Comparison of ENCODE assay signal across 8 cellular contexts in the genomic region with DNA sequence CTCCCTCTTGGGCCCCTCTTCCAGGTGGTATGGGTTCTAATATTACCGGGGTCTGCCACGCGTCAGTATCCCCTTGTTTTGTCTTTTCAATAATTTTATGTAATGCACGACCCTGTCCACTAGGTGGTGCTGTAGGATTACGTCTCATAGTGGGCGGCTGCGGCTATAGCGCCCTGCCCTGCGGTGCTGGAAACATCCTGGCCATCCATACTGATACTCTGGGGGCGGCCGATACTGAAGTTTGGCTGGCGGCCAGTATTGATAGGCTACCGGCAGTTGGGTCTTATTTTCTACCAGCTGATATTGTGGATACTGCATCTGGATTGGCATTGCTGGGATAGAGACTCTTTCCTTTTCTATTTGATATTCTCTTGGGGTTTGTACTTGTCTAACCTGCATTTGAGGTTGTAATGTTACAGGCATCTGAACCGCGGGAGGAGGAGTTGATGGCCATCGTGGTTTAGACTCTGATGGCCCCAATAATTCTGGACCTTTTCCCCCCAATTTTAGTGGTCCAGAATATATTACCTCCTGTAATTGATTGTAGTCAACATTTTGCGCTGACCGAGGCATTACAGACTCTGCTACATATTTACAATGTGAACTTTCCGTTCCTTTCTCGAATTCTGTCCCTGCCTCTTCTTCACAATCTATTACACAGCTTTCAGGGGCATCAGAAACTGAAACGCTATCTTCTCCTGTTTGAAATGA. TPM values are rescaled to one million over a fixed set of nuclear protein-coding genes. Genes with fewer than 3 reads are reported as not detected.
DNase-seq lines count a peak whose midpoint lies in the region; ATAC-seq and TF ChIP-seq lines count a peak whose summit lies in the region.

No MANE protein-coding gene starts in this region.

- no peaks in the 10 kb centered on the region for H3K79me2 ChIP-seq in KMS-11 (ENCODE audit: insufficient read depth, low read depth)

- H3K4me1 ChIP-seq in KMS-11 (ENCODE audit: low read depth, poor library complexity, severe bottlenecking): peaks cover 59% of the 10 kb centered on the region

- H3K4me1 Mint-ChIP-seq in glutamatergic neuron (ENCODE audit: low read depth, unreplicated experiment) (peaks cover 49% of the 10 kb centered on the region), progenitor cell of endocrine pancreas (ENCODE audit: low read depth) (peaks cover 45% of the 10 kb centered on the region)

- DNase-seq in Caki2 (ENCODE audit: low read depth): peak; percentile 66
- DNase-seq in RPMI8226: peak; percentile 83
- peak; percentile 66 for DNase-seq in activated gamma-delta T cell treated with anti-CD3 and anti-CD28 coated beads, Interleukin-2, amount 50 U/mL, for 16 hours (ENCODE audit: low read depth)
- DNase-seq in glutamatergic neuron: peak; percentile 77
- DNase-seq in progenitor cell of endocrine pancreas (ENCODE audit: low spot score, unreplicated experiment): peak; percentile 70

- no peaks in the 10 kb centered on the region for H3K9me3 Mint-ChIP-seq in glutamatergic neuron (ENCODE audit: unreplicated experiment)
- H3K9me3 Mint-ChIP-seq in progenitor cell of endocrine pancreas (ENCODE audit: low read depth): no peaks in the 10 kb centered on the region

- no peak overlapping the region for H2AFZ ChIP-seq in KMS-11 (ENCODE audit: low read depth)

- no peaks in the 10 kb centered on the region for H3K27me3 Mint-ChIP-seq in glutamatergic neuron (ENCODE audit: unreplicated experiment)
- no peaks in the 10 kb centered on the region for H3K27me3 Mint-ChIP-seq in progenitor cell of endocrine pancreas

- ATAC-seq in HG02973 (IDR thresholded peaks at IDR 0.05; ENCODE audit: unreplicated experiment) (no peak), GM18870 (IDR thresholded peaks at IDR 0.05; ENCODE audit: unreplicated experiment) (no peak)

- no peak overlapping the region for H3K27ac ChIP-seq in KMS-11

- H4K20me1 ChIP-seq in KMS-11 (ENCODE audit: insufficient read depth): no peaks in the 10 kb centered on the region

- H3K9ac ChIP-seq in KMS-11: no peak overlapping the region

- H3K27ac Mint-ChIP-seq in glutamatergic neuron (ENCODE audit: unreplicated experiment): peak overlapping the region; percentile 6
- peak overlapping the region; percentile 92 for H3K27ac Mint-ChIP-seq in progenitor cell of endocrine pancreas

- H3K36me3 Mint-ChIP-seq in glutamatergic neuron (ENCODE audit: unreplicated experiment) (no peaks in the 10 kb centered on the region), progenitor cell of endocrine pancreas (ENCODE audit: insufficient read depth) (no peaks in the 10 kb centered on the region)

- in situ Hi-C loops in Caki2 (cut with HindIII; ENCODE audit: low pct_unique_long_range_greater_than_20kb, low sequenced_read_pairs): no loop called here

- TF ChIP-seq CTCF in KMS-11 (conservative IDR thresholded peaks at IDR 0.05; ENCODE audit: low read depth, low read length) (peak; percentile 95), glutamatergic neuron (IDR thresholded peaks at IDR 0.05; ENCODE audit: partially characterized antibody, unreplicated experiment) (peak; percentile 95), progenitor cell of endocrine pancreas (IDR thresholded peaks at IDR 0.05; ENCODE audit: unreplicated experiment) (peak; percentile 83)

- peak overlapping the region; percentile 32 for H3K4me3 Mint-ChIP-seq in glutamatergic neuron (ENCODE audit: unreplicated experiment)
- peak overlapping the region; percentile 32 for H3K4me3 Mint-ChIP-seq in progenitor cell of endocrine pancreas (ENCODE audit: low read depth)

- H3K4me2 ChIP-seq in KMS-11: peak overlapping the region; percentile 9; the same call in 1 of the 2 replicates

- H3K36me3 ChIP-seq in KMS-11 (ENCODE audit: insufficient read depth): no peaks in the 10 kb centered on the region

- no peak overlapping the region for H3K4me3 ChIP-seq in KMS-11 (IDR thresholded peaks at IDR 0.05; ENCODE audit: insufficient read depth, low read depth, low read length)

- peaks cover 7% of the 10 kb centered on the region; the same call in 1 of the 2 replicates for H3K27me3 ChIP-seq in KMS-11 (ENCODE audit: insufficient read depth, low read depth)

RNA-seq across cellular contexts. Expression of gene TMEM141, which starts 3.3 kb away (rescaled TPM):
- total RNA-seq in Caki2 (2014; rRNA removed; shearing (Covaris generic); ENCODE audit: low replicate concordance): 230 and 313 TPM in 2 replicates
- total RNA-seq in glutamatergic neuron (ENCODE audit: unreplicated experiment) (46.1 TPM), progenitor cell of endocrine pancreas (57.8 and 62.2 TPM in 2 replicates)

RNA-seq across cellular contexts. Expression of gene CCDC183, which starts 8.3 kb away (rescaled TPM):
- 1.1 TPM in 1 of 2 replicates, not detected in the other for total RNA-seq in Caki2 (2014; rRNA removed; shearing (Covaris generic); ENCODE audit: low replicate concordance)
- 20.0 TPM for total RNA-seq in glutamatergic neuron (ENCODE audit: unreplicated experiment)
- 9.0 and 9.5 TPM in 2 replicates for total RNA-seq in progenitor cell of endocrine pancreas

RNA-seq across cellular contexts. Expression of gene RABL6, which starts 19.9 kb away (rescaled TPM):
- 103 and 104 TPM in 2 replicates for total RNA-seq in Caki2 (2014; rRNA removed; shearing (Covaris generic); ENCODE audit: low replicate concordance)
- 149 TPM for total RNA-seq in glutamatergic neuron (ENCODE audit: unreplicated experiment)
- total RNA-seq in progenitor cell of endocrine pancreas: 129 and 130 TPM in 2 replicates

RNA-seq across cellular contexts. Expression of gene LCN15, which starts 23.5 kb away (rescaled TPM):
- not detected in 2 replicates for total RNA-seq in Caki2 (2014; rRNA removed; shearing (Covaris generic); ENCODE audit: low replicate concordance)
- 1.9 TPM for total RNA-seq in glutamatergic neuron (ENCODE audit: unreplicated experiment)
- not detected in 2 replicates for total RNA-seq in progenitor cell of endocrine pancreas

RNA-seq across cellular contexts. Expression of gene LCN8, which starts 29.8 kb away (rescaled TPM):
- not detected in 2 replicates for total RNA-seq in Caki2 (2014; rRNA removed; shearing (Covaris generic); ENCODE audit: low replicate concordance)
- total RNA-seq in glutamatergic neuron (ENCODE audit: unreplicated experiment) (not detected), progenitor cell of endocrine pancreas (not detected in 2 replicates)
